13 cellular contexts compared by ENCODE assay signal in the genomic region with DNA sequence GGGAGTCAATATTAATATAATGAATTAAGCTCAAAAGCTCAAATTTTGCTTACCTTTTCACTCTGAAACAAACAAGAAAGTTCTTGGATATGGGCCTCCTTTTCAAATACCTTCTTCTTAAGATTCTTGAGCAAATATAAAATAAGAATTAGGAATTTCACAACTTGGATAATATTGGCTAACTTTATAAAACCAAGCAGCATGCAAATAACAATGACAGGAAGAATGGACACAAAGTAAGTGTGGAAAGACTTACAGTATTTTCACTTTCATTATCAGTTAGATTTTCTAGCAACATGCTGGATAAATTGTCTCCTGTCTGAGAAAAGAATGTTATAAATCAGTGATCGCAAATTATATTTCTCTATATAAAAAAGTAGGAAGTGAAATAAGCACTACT. TPM values are rescaled to one million over a fixed set of nuclear protein-coding genes. Genes with fewer than 3 reads are reported as not detected.
DNase-seq lines count a peak whose midpoint lies in the region; ATAC-seq and TF ChIP-seq lines count a peak whose summit lies in the region.
"Had no signal": no experiment of that assay in that cellular context is flagged by ENCODE, and none has a peak within 500 bp of the region (broad histone marks: within the 10 kb centered on the region; RNA-seq: fewer than 3 reads in every experiment).

No MANE protein-coding gene starts in this region.

- H3K27ac Mint-ChIP-seq in type B pancreatic cell = no peak overlapping the region

- H3K27me3 Mint-ChIP-seq in type B pancreatic cell = no peaks in the 10 kb centered on the region

- H3K4me2 ChIP-seq in BLaER1 treated with 17β-estradiol and CSF1 and Interleukin-3, amounts not matched to agents 10 nM and 100 nM = peak overlapping the region in 6 of 11 experiments; percentile 41 to 68 (median 48); a peak in 9 of 22 replicates

- H3K4me3 ChIP-seq in BLaER1 treated with 17β-estradiol and CSF1 and Interleukin-3, amounts not matched to agents 10 nM and 100 nM = no peak overlapping the region; a peak in 1 of 20 replicates
- H3K4me3 ChIP-seq: SJSA1 had no signal

- DNase-seq in fibroblast of gingiva (ENCODE audit: low read depth) = peak; percentile 14
- no peak for DNase-seq in activated gamma-delta T cell treated with Interleukin-2 at 50 U/mL for 16 hours
- DNase-seq in type B pancreatic cell (ENCODE audit: extremely low spot score, unreplicated experiment) = no peak
- no peak for DNase-seq in HuH-7.5 (ENCODE audit: low spot score)
- no peak for DNase-seq in HuH-7 (ENCODE audit: low spot score)
- DNase-seq: activated naive CD4-positive, alpha-beta T cell treated with anti-CD3 and anti-CD28 coated beads, Interleukin-2, amount 50 U/mL, for 16 hours; GF-D8; NCI-H1105 treated with DMSO at 0.1 percent for 48 hours had no signal

- H3K36me3 Mint-ChIP-seq in type B pancreatic cell = peaks cover 9% of the 10 kb centered on the region

- TF ChIP-seq CTCF in type B pancreatic cell (conservative IDR thresholded peaks at IDR 0.05) = no peak

- peak overlapping the region in 6 of 11 experiments; percentile 1 to 38 (median 18); a peak in 6 of 22 replicates for H3K27ac ChIP-seq in BLaER1 treated with 17β-estradiol and CSF1 and Interleukin-3, amounts not matched to agents 10 nM and 100 nM
- H3K27ac ChIP-seq: SJSA1 had no signal

- peaks cover 8 to 28% (median 11%) of the 10 kb centered on the region in 11 experiments for H3K36me3 ChIP-seq in BLaER1 treated with 17β-estradiol and CSF1 and Interleukin-3, amounts not matched to agents 10 nM and 100 nM
- H3K36me3 ChIP-seq: SJSA1 had no signal

- ATAC-seq in GM18870 (IDR thresholded peaks at IDR 0.05; ENCODE audit: unreplicated experiment) = peak; percentile 70
- ATAC-seq in HG03354 (IDR thresholded peaks at IDR 0.05; ENCODE audit: poor library complexity, severe bottlenecking, unreplicated experiment) = peak; percentile 66

- H3K4me3 Mint-ChIP-seq in type B pancreatic cell = no peak overlapping the region
- H3K4me3 Mint-ChIP-seq: neural crest cell had no signal

- H3K4me1 Mint-ChIP-seq in type B pancreatic cell (ENCODE audit: unreplicated experiment) = no peaks in the 10 kb centered on the region

- H4K20me1 ChIP-seq in BLaER1 treated with 17β-estradiol and CSF1 and Interleukin-3, amounts not matched to agents 10 nM and 100 nM = no peaks in the 10 kb centered on the region

- peaks cover 9 to 12% (median 11%) of the 10 kb centered on the region in 11 experiments for H3K9me3 ChIP-seq in BLaER1 treated with 17β-estradiol and CSF1 and Interleukin-3, amounts not matched to agents 10 nM and 100 nM (replicated peaks in 1 of 11)
- H3K9me3 ChIP-seq: SJSA1 had no signal

- peaks cover 0 to 13% (median 2%) of the 10 kb centered on the region in 10 experiments; a peak in 6 of 20 replicates for H3K4me1 ChIP-seq in BLaER1 treated with 17β-estradiol and CSF1 and Interleukin-3, amounts not matched to agents 10 nM and 100 nM
- H3K4me1 ChIP-seq: SJSA1 had no signal

- H3K27me3 ChIP-seq in BLaER1 treated with 17β-estradiol and CSF1 and Interleukin-3, amounts not matched to agents 10 nM and 100 nM = no peaks in the 10 kb centered on the region
- H3K27me3 ChIP-seq: SJSA1 had no signal

- peaks cover 4% of the 10 kb centered on the region for H3K9me3 Mint-ChIP-seq in type B pancreatic cell

- peak overlapping the region in 4 of 11 experiments; percentile 4 to 48 (median 31); a peak in 4 of 22 replicates for H3K9ac ChIP-seq in BLaER1 treated with 17β-estradiol and CSF1 and Interleukin-3, amounts not matched to agents 10 nM and 100 nM

RNA-seq across cellular contexts. Expression of gene ODF2L, which starts 13.2 kb away (rescaled TPM):
- 46.9 and 54.3 TPM in 2 replicates for total RNA-seq in type B pancreatic cell (ENCODE audit: low replicate concordance)

RNA-seq across cellular contexts. Expression of gene CLCA2, which starts 41.1 kb away (rescaled TPM):
- 0.60 and 3.8 TPM in 2 replicates for total RNA-seq in type B pancreatic cell (ENCODE audit: low replicate concordance)
- total RNA-seq: neural crest cell, SJSA1 had no signal
